8 cellular contexts compared by ENCODE assay signal in the genomic region with DNA sequence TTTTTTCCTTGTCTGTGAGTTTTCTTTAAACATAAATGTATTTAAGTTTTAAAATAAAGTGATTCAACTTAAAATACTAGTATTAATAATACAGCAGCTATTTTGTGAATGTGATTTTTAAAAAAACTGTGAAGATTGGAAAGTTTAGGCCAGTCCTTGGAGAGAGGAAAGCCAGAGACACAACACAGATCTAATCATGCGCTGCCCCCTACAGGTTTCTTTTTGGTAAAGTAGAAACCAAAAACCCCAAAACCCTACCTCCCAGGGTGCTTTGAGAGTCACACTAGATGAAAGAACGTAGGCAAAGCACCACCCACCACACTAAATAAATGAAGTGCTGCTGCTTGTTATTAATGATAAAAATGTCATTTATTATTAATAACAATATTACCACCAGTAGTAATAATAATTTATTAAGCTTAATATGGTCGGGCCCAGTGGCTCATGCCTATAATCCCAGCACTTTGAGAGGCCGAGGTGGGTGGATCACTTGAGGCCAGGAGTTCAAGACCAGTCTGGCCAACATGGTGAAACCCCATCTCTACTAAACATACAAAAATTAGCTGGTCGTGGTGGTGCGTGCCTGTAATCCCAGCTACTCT. TPM values are rescaled to one million over a fixed set of nuclear protein-coding genes. Genes with fewer than 3 reads are reported as not detected.
A peak's percentile ranks its signal among the peaks of the same experiment; 100 is the strongest.
DNase-seq lines count a peak whose midpoint lies in the region; ATAC-seq and TF ChIP-seq lines count a peak whose summit lies in the region.

No MANE protein-coding gene starts in this region.

- in situ Hi-C loops in HAP-1 (cut with MboI; ENCODE audit: low sequenced_read_pairs), result no loop called here

- H3K9me3 Mint-ChIP-seq in activated CD8-positive, alpha-beta T cell treated with anti-CD3 and anti-CD28 coated beads for 36 hours, result no peaks in the 10 kb centered on the region

- H3K36me3 Mint-ChIP-seq in activated CD8-positive, alpha-beta T cell treated with anti-CD3 and anti-CD28 coated beads for 36 hours (ENCODE audit: low read depth), result peaks cover 21% of the 10 kb centered on the region

- no peaks in the 10 kb centered on the region for H3K9me3 ChIP-seq in HAP-1
- no peaks in the 10 kb centered on the region for H3K9me3 ChIP-seq in vagina

- peak; percentile 78 for ATAC-seq in activated CD8-positive, alpha-beta T cell treated with anti-CD3 and anti-CD28 coated beads for 36 hours

- H3K4me3 ChIP-seq in HAP-1 (no peak overlapping the region), fibroblast of mammary gland (ENCODE audit: control insufficient read depth, low read depth, low read length) (no peak overlapping the region), vagina (no peak overlapping the region)

- intact Hi-C loops in activated CD8-positive, alpha-beta T cell treated with anti-CD3 and anti-CD28 coated beads for 36 hours (cut with micrococcal nuclease), result loop anchor here (2.0 kb wide), 1 partner anchor 236 kb away; no protein-coding TSS in a partner anchor
- intact Hi-C loops in vagina (cut with DNase I), result loop anchor here (5.0 to 10.0 kb wide), 2 partner anchors 234 to 302 kb away; no protein-coding TSS in a partner anchor

- CTCF ChIA-PET in activated CD8-positive, alpha-beta T cell treated with anti-CD3 and anti-CD28 coated beads for 36 hours (lab: Charles Lee), result interaction anchor here (0.6 to 5.3 kb wide), 66 partner anchors 8 to 325 kb away, joined by 3 to 72 read pairs (median 5); partner anchors contain the start of gene SLC9A8

- H3K4me3 Mint-ChIP-seq in activated CD8-positive, alpha-beta T cell treated with anti-CD3 and anti-CD28 coated beads for 36 hours, result no peak overlapping the region

- H3K27me3 ChIP-seq in HAP-1 (ENCODE audit: low read depth), result no peaks in the 10 kb centered on the region
- H3K27me3 ChIP-seq in vagina, result no peaks in the 10 kb centered on the region

- no peaks in the 10 kb centered on the region for H3K4me1 Mint-ChIP-seq in activated CD8-positive, alpha-beta T cell treated with anti-CD3 and anti-CD28 coated beads for 36 hours (ENCODE audit: low read depth)

- H3K4me1 ChIP-seq in HAP-1 (peaks cover 33% of the 10 kb centered on the region), vagina (peaks cover 11% of the 10 kb centered on the region)

- peak; percentile 76 for DNase-seq in CD1c-positive myeloid dendritic cell (ENCODE audit: extremely low spot score)
- peak; percentile 44 to 73 for DNase-seq in HAP-1 (ENCODE audit: low spot score in 2 of 2)
- DNase-seq in NCI-H69 (lab: John Stamatoyannopoulos, UW), result peak; percentile 56
- DNase-seq in activated CD8-positive, alpha-beta T cell treated with anti-CD3 and anti-CD28 coated beads for 36 hours, result peak; percentile 72
- DNase-seq in fibroblast of mammary gland (ENCODE audit: low read depth), result peak; percentile 67
- peak; percentile 12 for DNase-seq in occipital lobe (lab: John Stamatoyannopoulos, UW)
- no peak for DNase-seq in vagina (ENCODE audit: extremely low spot score in 2 of 2)
- DNase-seq in UCSD-AML1 (lab: John Stamatoyannopoulos, UW; ENCODE audit: unreplicated experiment), result no peak

- H3K27me3 Mint-ChIP-seq in activated CD8-positive, alpha-beta T cell treated with anti-CD3 and anti-CD28 coated beads for 36 hours, result no peaks in the 10 kb centered on the region

- no peaks in the 10 kb centered on the region for H3K36me3 ChIP-seq in HAP-1 (replicated peaks)
- H3K36me3 ChIP-seq in vagina, result peaks cover 0 to 22% of the 10 kb centered on the region in 2 donors

- peak; percentile 76 for TF ChIP-seq CTCF in activated CD8-positive, alpha-beta T cell treated with anti-CD3 and anti-CD28 coated beads for 36 hours (IDR thresholded peaks at IDR 0.05)
- TF ChIP-seq CTCF in fibroblast of mammary gland (conservative IDR thresholded peaks at IDR 0.05; ENCODE audit: control insufficient read depth, insufficient read depth, low read depth, low read length) (peak; percentile 64), vagina (IDR thresholded peaks at IDR 0.05) (peak in 2 of 3 experiments; percentile 64 to 68)

- no peak overlapping the region for H3K27ac ChIP-seq in vagina

- H3K27ac Mint-ChIP-seq in activated CD8-positive, alpha-beta T cell treated with anti-CD3 and anti-CD28 coated beads for 36 hours, result no peak overlapping the region

- POLR2A ChIA-PET in activated CD8-positive, alpha-beta T cell treated with anti-CD3 and anti-CD28 coated beads for 36 hours (lab: Charles Lee), result interaction anchor here (1.2 kb wide), 1 partner anchor 129 kb away, joined by 3 read pairs; no protein-coding TSS in a partner anchor

- no peak for TF ChIP-seq POLR2A in vagina (IDR thresholded peaks at IDR 0.05)

RNA-seq across cellular contexts. Expression of gene SLC9A8, which starts 33.7 kb away (rescaled TPM):
- 10 to 100 TPM in 1 of 2 experiments, 1 to 10 TPM in 1; 9.4 to 11.3 TPM for total RNA-seq in activated CD8-positive, alpha-beta T cell treated with anti-CD3 and anti-CD28 coated beads for 36 hours
- total RNA-seq in occipital lobe, result 6.1 TPM
- total RNA-seq in vagina, result 8.8 TPM

Comparison
In these comparisons a context has a peak if more than half of its experiments do, and no peak if none do; other contexts are left out.
1. DNase-seq: peak in CD1c-positive myeloid dendritic cell (single experiment), HAP-1 (2 of 2), NCI-H69 (single experiment), activated CD8-positive, alpha-beta T cell treated with anti-CD3 and anti-CD28 coated beads for 36 hours (single experiment), fibroblast of mammary gland (single experiment) and occipital lobe (single experiment); none in vagina (0 of 2) and UCSD-AML1 (single experiment).
2. Peak in every context shown above with its lines, with median percentiles within 50 percentile points of each other: CTCF ChIP-seq.